2 cellular contexts compared by ENCODE assay signal in the genomic region with DNA sequence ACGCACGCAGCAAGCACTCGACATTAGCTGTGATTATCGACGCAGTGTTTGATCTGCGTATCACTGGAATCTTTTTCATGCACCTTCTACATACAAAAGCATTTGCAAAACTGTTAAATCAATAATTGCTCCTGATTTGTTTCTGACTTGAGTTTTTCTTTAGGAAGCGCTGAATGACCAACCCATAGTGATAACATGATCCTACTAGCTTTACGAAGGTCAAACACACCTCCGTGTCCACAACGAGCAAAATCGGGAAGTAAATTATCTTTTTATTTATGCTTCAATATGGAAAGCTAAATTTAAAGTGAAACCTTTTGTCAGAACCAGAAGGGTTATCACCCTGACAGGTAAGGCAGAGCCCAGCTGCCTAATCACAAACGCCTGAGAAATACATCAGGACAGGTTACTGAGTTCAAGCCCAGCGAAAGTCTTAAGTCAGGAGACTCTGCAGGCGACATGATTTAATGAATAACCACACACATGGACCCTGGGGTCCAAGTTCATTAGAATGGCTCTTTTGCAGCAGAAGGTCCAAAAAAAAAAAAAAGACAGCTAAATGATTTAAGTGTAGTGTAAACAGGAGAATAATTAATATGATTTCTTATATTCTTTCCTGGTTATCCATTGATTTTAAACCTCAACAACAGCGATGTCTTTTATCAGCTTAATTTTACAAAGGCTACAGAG.
TF ChIP-seq lines count a peak whose summit lies in the region.

No MANE protein-coding gene starts in this region.

TF ChIP-seq in GM23338, 12 proteins besides CTCF, POLR2A, EP300 and RAD21 (continued from another document):
- TF ChIP-seq, protein P1, sequence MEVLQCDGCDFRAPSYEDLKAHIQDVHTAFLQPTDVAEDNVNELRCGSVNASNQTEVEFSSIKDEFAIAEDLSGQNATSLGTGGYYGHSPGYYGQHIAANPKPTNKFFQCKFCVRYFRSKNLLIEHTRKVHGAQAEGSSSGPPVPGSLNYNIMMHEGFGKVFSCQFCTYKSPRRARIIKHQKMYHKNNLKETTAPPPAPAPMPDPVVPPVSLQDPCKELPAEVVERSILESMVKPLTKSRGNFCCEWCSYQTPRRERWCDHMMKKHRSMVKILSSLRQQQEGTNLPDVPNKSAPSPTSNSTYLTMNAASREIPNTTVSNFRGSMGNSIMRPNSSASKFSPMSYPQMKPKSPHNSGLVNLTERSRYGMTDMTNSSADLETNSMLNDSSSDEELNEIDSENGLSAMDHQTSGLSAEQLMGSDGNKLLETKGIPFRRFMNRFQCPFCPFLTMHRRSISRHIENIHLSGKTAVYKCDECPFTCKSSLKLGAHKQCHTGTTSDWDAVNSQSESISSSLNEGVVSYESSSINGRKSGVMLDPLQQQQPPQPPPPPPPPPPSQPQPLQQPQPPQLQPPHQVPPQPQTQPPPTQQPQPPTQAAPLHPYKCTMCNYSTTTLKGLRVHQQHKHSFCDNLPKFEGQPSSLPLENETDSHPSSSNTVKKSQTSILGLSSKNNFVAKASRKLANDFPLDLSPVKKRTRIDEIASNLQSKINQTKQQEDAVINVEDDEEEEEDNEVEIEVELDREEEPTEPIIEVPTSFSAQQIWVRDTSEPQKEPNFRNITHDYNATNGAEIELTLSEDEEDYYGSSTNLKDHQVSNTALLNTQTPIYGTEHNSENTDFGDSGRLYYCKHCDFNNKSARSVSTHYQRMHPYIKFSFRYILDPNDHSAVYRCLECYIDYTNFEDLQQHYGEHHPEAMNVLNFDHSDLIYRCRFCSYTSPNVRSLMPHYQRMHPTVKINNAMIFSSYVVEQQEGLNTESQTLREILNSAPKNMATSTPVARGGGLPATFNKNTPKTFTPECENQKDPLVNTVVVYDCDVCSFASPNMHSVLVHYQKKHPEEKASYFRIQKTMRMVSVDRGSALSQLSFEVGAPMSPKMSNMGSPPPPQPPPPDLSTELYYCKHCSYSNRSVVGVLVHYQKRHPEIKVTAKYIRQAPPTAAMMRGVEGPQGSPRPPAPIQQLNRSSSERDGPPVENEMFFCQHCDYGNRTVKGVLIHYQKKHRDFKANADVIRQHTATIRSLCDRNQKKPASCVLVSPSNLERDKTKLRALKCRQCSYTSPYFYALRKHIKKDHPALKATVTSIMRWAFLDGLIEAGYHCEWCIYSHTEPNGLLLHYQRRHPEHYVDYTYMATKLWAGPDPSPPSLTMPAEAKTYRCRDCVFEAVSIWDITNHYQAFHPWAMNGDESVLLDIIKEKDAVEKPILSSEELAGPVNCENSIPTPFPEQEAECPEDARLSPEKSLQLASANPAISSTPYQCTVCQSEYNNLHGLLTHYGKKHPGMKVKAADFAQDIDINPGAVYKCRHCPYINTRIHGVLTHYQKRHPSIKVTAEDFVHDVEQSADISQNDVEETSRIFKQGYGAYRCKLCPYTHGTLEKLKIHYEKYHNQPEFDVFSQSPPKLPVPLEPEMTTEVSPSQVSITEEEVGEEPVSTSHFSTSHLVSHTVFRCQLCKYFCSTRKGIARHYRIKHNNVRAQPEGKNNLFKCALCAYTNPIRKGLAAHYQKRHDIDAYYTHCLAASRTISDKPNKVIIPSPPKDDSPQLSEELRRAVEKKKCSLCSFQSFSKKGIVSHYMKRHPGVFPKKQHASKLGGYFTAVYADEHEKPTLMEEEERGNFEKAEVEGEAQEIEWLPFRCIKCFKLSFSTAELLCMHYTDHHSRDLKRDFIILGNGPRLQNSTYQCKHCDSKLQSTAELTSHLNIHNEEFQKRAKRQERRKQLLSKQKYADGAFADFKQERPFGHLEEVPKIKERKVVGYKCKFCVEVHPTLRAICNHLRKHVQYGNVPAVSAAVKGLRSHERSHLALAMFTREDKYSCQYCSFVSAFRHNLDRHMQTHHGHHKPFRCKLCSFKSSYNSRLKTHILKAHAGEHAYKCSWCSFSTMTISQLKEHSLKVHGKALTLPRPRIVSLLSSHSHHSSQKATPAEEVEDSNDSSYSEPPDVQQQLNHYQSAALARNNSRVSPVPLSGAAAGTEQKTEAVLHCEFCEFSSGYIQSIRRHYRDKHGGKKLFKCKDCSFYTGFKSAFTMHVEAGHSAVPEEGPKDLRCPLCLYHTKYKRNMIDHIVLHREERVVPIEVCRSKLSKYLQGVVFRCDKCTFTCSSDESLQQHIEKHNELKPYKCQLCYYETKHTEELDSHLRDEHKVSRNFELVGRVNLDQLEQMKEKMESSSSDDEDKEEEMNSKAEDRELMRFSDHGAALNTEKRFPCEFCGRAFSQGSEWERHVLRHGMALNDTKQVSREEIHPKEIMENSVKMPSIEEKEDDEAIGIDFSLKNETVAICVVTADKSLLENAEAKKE (CRISPR knock-in tag; IDR thresholded peaks at IDR 0.05) = no peak
- TF ChIP-seq EZH2phosphoT487 (IDR thresholded peaks at IDR 0.05; ENCODE audit: unreplicated experiment) (no peak), JUNB (IDR thresholded peaks at IDR 0.05; ENCODE audit: unreplicated experiment) (no peak), ZNF114 (CRISPR knock-in tag; IDR thresholded peaks at IDR 0.05) (no peak)

TF ChIP-seq in HepG2, 621 proteins besides CTCF, POLR2A, EP300 and RAD21 (continued from another document and continues in another):
- TF ChIP-seq, protein P2, sequence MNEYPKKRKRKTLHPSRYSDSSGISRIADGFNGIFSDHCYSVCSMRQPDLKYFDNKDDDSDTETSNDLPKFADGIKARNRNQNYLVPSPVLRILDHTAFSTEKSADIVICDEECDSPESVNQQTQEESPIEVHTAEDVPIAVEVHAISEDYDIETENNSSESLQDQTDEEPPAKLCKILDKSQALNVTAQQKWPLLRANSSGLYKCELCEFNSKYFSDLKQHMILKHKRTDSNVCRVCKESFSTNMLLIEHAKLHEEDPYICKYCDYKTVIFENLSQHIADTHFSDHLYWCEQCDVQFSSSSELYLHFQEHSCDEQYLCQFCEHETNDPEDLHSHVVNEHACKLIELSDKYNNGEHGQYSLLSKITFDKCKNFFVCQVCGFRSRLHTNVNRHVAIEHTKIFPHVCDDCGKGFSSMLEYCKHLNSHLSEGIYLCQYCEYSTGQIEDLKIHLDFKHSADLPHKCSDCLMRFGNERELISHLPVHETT (CRISPR knock-in tag; conservative IDR thresholded peaks at IDR 0.05) = no peak
- TF ChIP-seq NCOR1 (IDR thresholded peaks at IDR 0.05; ENCODE audit: borderline replicate concordance, low read length) (peak; percentile 82), ISL2 (CRISPR knock-in tag; IDR thresholded peaks at IDR 0.05) (peak; percentile 21; the same call in 1 of the 2 replicates), ZNF264 (CRISPR knock-in tag; IDR thresholded peaks at IDR 0.05) (0 out of 2 replicates have a peak, but pooled peaks have one; percentile 52), TBX3 (IDR thresholded peaks at IDR 0.05; ENCODE audit: borderline replicate concordance) (0 out of 2 replicates have a peak, but pooled peaks have one; percentile 45), HNF4G (IDR thresholded peaks at IDR 0.05; ENCODE audit: borderline replicate concordance, low read depth, low read length) (peak; percentile 72), HNF4G (CRISPR knock-in tag; IDR thresholded peaks at IDR 0.05; ENCODE audit: borderline replicate concordance, low read depth) (no peak), GATAD2A (CRISPR knock-in tag; IDR thresholded peaks at IDR 0.05) (peak; percentile 22), KMT2A (CRISPR knock-in tag; IDR thresholded peaks at IDR 0.05) (0 out of 2 replicates have a peak, but pooled peaks have one; percentile 28), ONECUT2 (CRISPR knock-in tag; IDR thresholded peaks at IDR 0.05) (peak; percentile 81), SMARCC2 (IDR thresholded peaks at IDR 0.05) (no peak), ASH2L (IDR thresholded peaks at IDR 0.05; ENCODE audit: insufficient read length, low read depth, low read length) (peak; percentile 79), MED1 (CRISPR knock-in tag; IDR thresholded peaks at IDR 0.05) (no peak), CHD4 (IDR thresholded peaks at IDR 0.05; ENCODE audit: borderline replicate concordance, low read length) (0 out of 2 replicates have a peak, but pooled peaks have one; percentile 19), HDAC1 (CRISPR knock-in tag; IDR thresholded peaks at IDR 0.05) (0 out of 2 replicates have a peak, but pooled peaks have one; percentile 24), ARNTL (CRISPR knock-in tag; IDR thresholded peaks at IDR 0.05) (peak; percentile 28), GATAD1 (CRISPR knock-in tag; IDR thresholded peaks at IDR 0.05) (0 out of 2 replicates have a peak, but pooled peaks have one; percentile 10)
- TF ChIP-seq, protein P3, sequence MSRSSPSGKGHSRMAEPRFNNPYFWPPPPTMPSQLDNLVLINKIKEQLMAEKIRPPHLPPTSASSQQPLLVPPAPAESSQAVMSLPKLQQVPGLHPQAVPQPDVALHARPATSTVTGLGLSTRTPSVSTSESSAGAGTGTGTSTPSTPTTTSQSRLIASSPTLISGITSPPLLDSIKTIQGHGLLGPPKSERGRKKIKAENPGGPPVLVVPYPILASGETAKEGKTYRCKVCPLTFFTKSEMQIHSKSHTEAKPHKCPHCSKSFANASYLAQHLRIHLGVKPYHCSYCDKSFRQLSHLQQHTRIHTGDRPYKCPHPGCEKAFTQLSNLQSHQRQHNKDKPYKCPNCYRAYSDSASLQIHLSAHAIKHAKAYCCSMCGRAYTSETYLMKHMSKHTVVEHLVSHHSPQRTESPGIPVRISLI (CRISPR knock-in tag; IDR thresholded peaks at IDR 0.05; ENCODE audit: borderline replicate concordance) = peak; percentile 88
- TF ChIP-seq, protein P4, sequence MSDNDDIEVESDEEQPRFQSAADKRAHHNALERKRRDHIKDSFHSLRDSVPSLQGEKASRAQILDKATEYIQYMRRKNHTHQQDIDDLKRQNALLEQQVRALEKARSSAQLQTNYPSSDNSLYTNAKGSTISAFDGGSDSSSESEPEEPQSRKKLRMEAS (IDR thresholded peaks at IDR 0.05) = peak; percentile 34; the same call in 1 of the 2 replicates
- TF ChIP-seq, protein P5, sequence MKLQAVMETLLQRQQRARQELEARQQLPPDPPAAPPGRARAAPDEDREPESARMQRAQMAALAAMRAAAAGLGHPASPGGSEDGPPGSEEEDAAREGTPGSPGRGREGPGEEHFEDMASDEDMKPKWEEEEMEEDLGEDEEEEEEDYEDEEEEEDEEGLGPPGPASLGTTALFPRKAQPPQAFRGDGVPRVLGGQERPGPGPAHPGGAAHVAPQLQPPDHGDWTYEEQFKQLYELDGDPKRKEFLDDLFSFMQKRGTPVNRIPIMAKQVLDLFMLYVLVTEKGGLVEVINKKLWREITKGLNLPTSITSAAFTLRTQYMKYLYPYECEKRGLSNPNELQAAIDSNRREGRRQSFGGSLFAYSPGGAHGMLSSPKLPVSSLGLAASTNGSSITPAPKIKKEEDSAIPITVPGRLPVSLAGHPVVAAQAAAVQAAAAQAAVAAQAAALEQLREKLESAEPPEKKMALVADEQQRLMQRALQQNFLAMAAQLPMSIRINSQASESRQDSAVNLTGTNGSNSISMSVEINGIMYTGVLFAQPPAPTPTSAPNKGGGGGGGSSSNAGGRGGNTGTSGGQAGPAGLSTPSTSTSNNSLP (IDR thresholded peaks at IDR 0.05; ENCODE audit: low read depth, low read length) = peak; percentile 62; the same call in 1 of the 2 replicates
- TF ChIP-seq, protein P6, sequence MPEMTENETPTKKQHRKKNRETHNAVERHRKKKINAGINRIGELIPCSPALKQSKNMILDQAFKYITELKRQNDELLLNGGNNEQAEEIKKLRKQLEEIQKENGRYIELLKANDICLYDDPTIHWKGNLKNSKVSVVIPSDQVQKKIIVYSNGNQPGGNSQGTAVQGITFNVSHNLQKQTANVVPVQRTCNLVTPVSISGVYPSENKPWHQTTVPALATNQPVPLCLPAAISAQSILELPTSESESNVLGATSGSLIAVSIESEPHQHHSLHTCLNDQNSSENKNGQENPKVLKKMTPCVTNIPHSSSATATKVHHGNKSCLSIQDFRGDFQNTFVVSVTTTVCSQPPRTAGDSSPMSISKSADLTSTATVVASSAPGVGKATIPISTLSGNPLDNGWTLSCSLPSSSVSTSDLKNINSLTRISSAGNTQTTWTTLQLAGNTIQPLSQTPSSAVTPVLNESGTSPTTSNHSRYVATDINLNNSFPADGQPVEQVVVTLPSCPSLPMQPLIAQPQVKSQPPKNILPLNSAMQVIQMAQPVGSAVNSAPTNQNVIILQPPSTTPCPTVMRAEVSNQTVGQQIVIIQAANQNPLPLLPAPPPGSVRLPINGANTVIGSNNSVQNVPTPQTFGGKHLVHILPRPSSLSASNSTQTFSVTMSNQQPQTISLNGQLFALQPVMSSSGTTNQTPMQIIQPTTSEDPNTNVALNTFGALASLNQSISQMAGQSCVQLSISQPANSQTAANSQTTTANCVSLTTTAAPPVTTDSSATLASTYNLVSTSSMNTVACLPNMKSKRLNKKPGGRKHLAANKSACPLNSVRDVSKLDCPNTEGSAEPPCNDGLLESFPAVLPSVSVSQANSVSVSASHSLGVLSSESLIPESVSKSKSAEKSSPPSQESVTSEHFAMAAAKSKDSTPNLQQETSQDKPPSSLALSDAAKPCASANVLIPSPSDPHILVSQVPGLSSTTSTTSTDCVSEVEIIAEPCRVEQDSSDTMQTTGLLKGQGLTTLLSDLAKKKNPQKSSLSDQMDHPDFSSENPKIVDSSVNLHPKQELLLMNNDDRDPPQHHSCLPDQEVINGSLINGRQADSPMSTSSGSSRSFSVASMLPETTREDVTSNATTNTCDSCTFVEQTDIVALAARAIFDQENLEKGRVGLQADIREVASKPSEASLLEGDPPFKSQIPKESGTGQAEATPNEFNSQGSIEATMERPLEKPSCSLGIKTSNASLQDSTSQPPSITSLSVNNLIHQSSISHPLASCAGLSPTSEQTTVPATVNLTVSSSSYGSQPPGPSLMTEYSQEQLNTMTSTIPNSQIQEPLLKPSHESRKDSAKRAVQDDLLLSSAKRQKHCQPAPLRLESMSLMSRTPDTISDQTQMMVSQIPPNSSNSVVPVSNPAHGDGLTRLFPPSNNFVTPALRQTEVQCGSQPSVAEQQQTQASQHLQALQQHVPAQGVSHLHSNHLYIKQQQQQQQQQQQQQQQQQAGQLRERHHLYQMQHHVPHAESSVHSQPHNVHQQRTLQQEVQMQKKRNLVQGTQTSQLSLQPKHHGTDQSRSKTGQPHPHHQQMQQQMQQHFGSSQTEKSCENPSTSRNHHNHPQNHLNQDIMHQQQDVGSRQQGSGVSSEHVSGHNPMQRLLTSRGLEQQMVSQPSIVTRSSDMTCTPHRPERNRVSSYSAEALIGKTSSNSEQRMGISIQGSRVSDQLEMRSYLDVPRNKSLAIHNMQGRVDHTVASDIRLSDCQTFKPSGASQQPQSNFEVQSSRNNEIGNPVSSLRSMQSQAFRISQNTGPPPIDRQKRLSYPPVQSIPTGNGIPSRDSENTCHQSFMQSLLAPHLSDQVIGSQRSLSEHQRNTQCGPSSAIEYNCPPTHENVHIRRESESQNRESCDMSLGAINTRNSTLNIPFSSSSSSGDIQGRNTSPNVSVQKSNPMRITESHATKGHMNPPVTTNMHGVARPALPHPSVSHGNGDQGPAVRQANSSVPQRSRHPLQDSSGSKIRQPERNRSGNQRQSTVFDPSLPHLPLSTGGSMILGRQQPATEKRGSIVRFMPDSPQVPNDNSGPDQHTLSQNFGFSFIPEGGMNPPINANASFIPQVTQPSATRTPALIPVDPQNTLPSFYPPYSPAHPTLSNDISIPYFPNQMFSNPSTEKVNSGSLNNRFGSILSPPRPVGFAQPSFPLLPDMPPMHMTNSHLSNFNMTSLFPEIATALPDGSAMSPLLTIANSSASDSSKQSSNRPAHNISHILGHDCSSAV (CRISPR knock-in tag; IDR thresholded peaks at IDR 0.05; ENCODE audit: borderline replicate concordance) = no peak
